ENCODE assay signal across 22 cellular contexts in genomic region chr11:11571893-11572292, GRCh38. TPM values are rescaled to one million over a fixed set of nuclear protein-coding genes. Genes with fewer than 3 reads are reported as not detected.
A peak's percentile ranks its signal among the peaks of the same experiment; 100 is the strongest.
DNase-seq lines count a peak whose midpoint lies in the region; ATAC-seq, FAIRE-seq and TF ChIP-seq lines count a peak whose summit lies in the region.
"Had no signal": no experiment of that assay in that cellular context is flagged by ENCODE, and none has a peak within 500 bp of the region (broad histone marks: within the 10 kb centered on the region; RNA-seq: fewer than 3 reads in every experiment).

No MANE protein-coding gene starts in this region.

- no peaks in the 10 kb centered on the region for H3K36me3 Mint-ChIP-seq in mesothelial cell of epicardium

- H3K4me3 ChIP-seq in left ventricle myocardium inferior, result no peak overlapping the region
- no peak overlapping the region for H3K4me3 ChIP-seq in right atrium auricular region
- H3K4me3 ChIP-seq in epithelial cell of esophagus (ENCODE audit: low read length), result no peak overlapping the region
- no peak overlapping the region for H3K4me3 ChIP-seq in muscle layer of colon (ENCODE audit: low read depth in 1 of 2, low read length in 2 of 2)
- H3K4me3 ChIP-seq: GM23338, HAP-1, SJCRH30 had no signal

- TF ChIP-seq CTCF in left ventricle myocardium inferior (IDR thresholded peaks at IDR 0.05; ENCODE audit: borderline replicate concordance) (no peak), right atrium auricular region (IDR thresholded peaks at IDR 0.05) (no peak), epithelial cell of esophagus (IDR thresholded peaks at IDR 0.05; ENCODE audit: insufficient read depth, low read depth, low read length, missing control alignments) (no peak), mesothelial cell of epicardium (IDR thresholded peaks at IDR 0.05; ENCODE audit: unreplicated experiment) (no peak)

- H3K4me3 Mint-ChIP-seq in mesothelial cell of epicardium, result no peak overlapping the region
- H3K4me3 Mint-ChIP-seq: GM23338 had no signal

- H3K27me3 ChIP-seq in left ventricle myocardium inferior (ENCODE audit: low read depth), result no peaks in the 10 kb centered on the region
- no peaks in the 10 kb centered on the region for H3K27me3 ChIP-seq in right atrium auricular region
- no peaks in the 10 kb centered on the region for H3K27me3 ChIP-seq in muscle layer of colon (ENCODE audit: control insufficient read depth in 1 of 2, insufficient read depth in 2 of 2, low read length in 2 of 2)
- H3K27me3 ChIP-seq: SJCRH30 had no signal

- H3K36me3 ChIP-seq in left ventricle myocardium inferior (no peaks in the 10 kb centered on the region), right atrium auricular region (no peaks in the 10 kb centered on the region), muscle layer of colon (ENCODE audit: insufficient read depth, low read length) (no peaks in the 10 kb centered on the region)
- H3K36me3 ChIP-seq: HAP-1, SJCRH30 had no signal

- no peak for ATAC-seq in GM18868 (IDR thresholded peaks at IDR 0.05; ENCODE audit: unreplicated experiment)
- ATAC-seq: GM23338, PC-3, Right ventricle myocardium inferior had no signal

- peaks cover 3% of the 10 kb centered on the region for H3K27me3 Mint-ChIP-seq in mesothelial cell of epicardium (ENCODE audit: low read depth)

- peaks cover 2% of the 10 kb centered on the region for H3K4me1 Mint-ChIP-seq in mesothelial cell of epicardium

- FAIRE-seq in urothelium cell line (lab: Jason Lieb, UNC), result no peak
- FAIRE-seq: HTR-8/SVneo had no signal

- H3K4me1 ChIP-seq in left ventricle myocardium inferior (peaks cover 84% of the 10 kb centered on the region), right atrium auricular region (peaks cover 0 to 44% of the 10 kb centered on the region in 2 donors), muscle layer of colon (ENCODE audit: insufficient read depth, low read length) (peaks cover 78% of the 10 kb centered on the region)
- H3K4me1 ChIP-seq: HAP-1, SJCRH30 had no signal

- intact Hi-C loops in left ventricle myocardium inferior (cut with micrococcal nuclease), result no loop called here

- DNase-seq in left ventricle myocardium inferior, result no peak
- no peak for DNase-seq in right atrium auricular region (ENCODE audit: low spot score)
- DNase-seq in epithelial cell of esophagus (ENCODE audit: low read depth), result peak; percentile 69
- no peak for DNase-seq in mesothelial cell of epicardium (ENCODE audit: low spot score in 2 of 2, unreplicated experiment in 2 of 2)
- DNase-seq in NCI-H2227 treated with DMSO at 0.1 percent for 48 hours (lab: John Stamatoyannopoulos, UW), result no peak
- DNase-seq in urothelium cell line (ENCODE audit: low spot score), result no peak
- DNase-seq: ACHN; DMS153; KG1; NCI-H2029; NCI-H526; NCI-H82; NK-92 treated with Interleukin-12 subunit alpha and Interleukin-12 subunit beta, amount 100 ng/mL, for 24 hours; PC-3 had no signal

- no peak overlapping the region for H3K9ac ChIP-seq in muscle layer of colon (ENCODE audit: low read length)

- H3K9me3 Mint-ChIP-seq in mesothelial cell of epicardium, result no peaks in the 10 kb centered on the region
- H3K9me3 Mint-ChIP-seq: GM23338 had no signal

- H3K27ac ChIP-seq in left ventricle myocardium inferior (replicated peaks) (peak overlapping the region; percentile 80), right atrium auricular region (no peak overlapping the region), muscle layer of colon (ENCODE audit: low read depth, low read length) (peak overlapping the region; percentile 36)
- H3K27ac ChIP-seq: 22Rv1, SJCRH30 had no signal

- no peak overlapping the region for H3K27ac Mint-ChIP-seq in mesothelial cell of epicardium
- H3K27ac Mint-ChIP-seq: GM23338 had no signal

- H3K9me3 ChIP-seq in left ventricle myocardium inferior (replicated peaks), result no peaks in the 10 kb centered on the region
- no peaks in the 10 kb centered on the region for H3K9me3 ChIP-seq in right atrium auricular region
- no peaks in the 10 kb centered on the region for H3K9me3 ChIP-seq in muscle layer of colon (ENCODE audit: low read length)
- H3K9me3 ChIP-seq: HAP-1, SJCRH30 had no signal

RNA-seq across cellular contexts. Expression of gene GALNT18, which starts 49.9 kb away (rescaled TPM):
- total RNA-seq in left ventricle myocardium inferior (24.4 TPM), right atrium auricular region (10 to 100 TPM; 22.2 to 26.8 TPM), mesothelial cell of epicardium (3.8 to 4.2 TPM (median 3.9 TPM) in 3 replicates)

Comparison
In these comparisons a context has a peak if more than half of its experiments do, and no peak if none do; other contexts are left out.
1. H3K27ac ChIP-seq: peak in left ventricle myocardium inferior (single experiment) and muscle layer of colon (single experiment); none in right atrium auricular region (0 of 2).